In genomic region chr1:224065455-224065854, GRCh38 we compare ENCODE assay signal across 1 cellular context.
TF ChIP-seq lines count a peak whose summit lies in the region.

No MANE protein-coding gene starts in this region.

TF ChIP-seq in HEK293, 187 proteins besides CTCF, POLR2A, EP300 and RAD21:
- peak; percentile 43 for TF ChIP-seq ZNF366 (tag by site-specific recombination; conservative IDR thresholded peaks at IDR 0.05)
- peak; percentile 89 for TF ChIP-seq PRDM1 (tag by site-specific recombination; IDR thresholded peaks at IDR 0.05)
- 0 out of 2 replicates have a peak, but pooled peaks have one; percentile 26 for TF ChIP-seq ZXDB (tag by site-specific recombination; IDR thresholded peaks at IDR 0.05)
- TF ChIP-seq MEIS1 (CRISPR knock-in tag; IDR thresholded peaks at IDR 0.05; ENCODE audit: borderline replicate concordance), result no peak
- 0 out of 2 replicates have a peak, but pooled peaks have one; percentile 38 for TF ChIP-seq KLF8 (tag by site-specific recombination; IDR thresholded peaks at IDR 0.05)
- no peak for TF ChIP-seq ZNF426 (tag by site-specific recombination; IDR thresholded peaks at IDR 0.05)
TF ChIP-seq in HEK293: peak in this region for 4.
